In the genomic region with DNA sequence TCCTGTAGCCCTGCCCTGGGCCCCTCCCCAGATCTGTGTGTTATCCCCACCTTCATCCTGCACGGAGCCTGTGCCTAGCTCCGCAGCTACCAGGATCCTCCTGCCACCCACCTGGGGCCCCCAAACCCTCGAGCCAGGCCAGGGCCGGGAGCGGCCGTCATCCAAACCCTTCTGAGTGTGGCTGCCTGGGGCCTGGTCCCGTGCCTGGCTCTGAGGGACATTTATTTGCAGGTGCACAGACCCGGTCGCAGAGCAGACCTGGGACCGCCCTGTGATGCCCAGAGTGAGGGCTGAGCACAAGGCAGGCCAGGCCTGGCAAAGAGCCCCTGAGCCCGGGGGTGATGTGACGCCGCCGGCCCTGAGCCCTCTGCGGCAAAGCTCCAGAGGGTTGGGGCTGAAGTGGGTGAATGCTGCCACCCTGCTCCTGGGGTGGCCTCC, we compare ENCODE assay signal across 1 cellular context.
TF ChIP-seq lines count a peak whose summit lies in the region.

No MANE protein-coding gene starts in this region.

TF ChIP-seq in H1, 55 proteins besides CTCF, POLR2A, EP300 and RAD21:
- TF ChIP-seq CBX5 (IDR thresholded peaks at IDR 0.05; ENCODE audit: low read depth, low read length) (no peak), CREB1 (IDR thresholded peaks at IDR 0.05) (no peak), BRCA1 (IDR thresholded peaks at IDR 0.05; ENCODE audit: low read depth, low read length) (no peak), SUZ12 (IDR thresholded peaks at IDR 0.05; ENCODE audit: low read length) (no peak), SP4 (IDR thresholded peaks at IDR 0.05; ENCODE audit: low read length) (no peak), CHD1 (IDR thresholded peaks at IDR 0.05; ENCODE audit: low read depth, low read length) (no peak), KDM1A (IDR thresholded peaks at IDR 0.05; ENCODE audit: borderline replicate concordance, low read length) (no peak), RNF2 (IDR thresholded peaks at IDR 0.05; ENCODE audit: borderline replicate concordance, low read depth, low read length, missing control alignments, poor library complexity, severe bottlenecking) (no peak), EGR1 (IDR thresholded peaks at IDR 0.05; ENCODE audit: borderline replicate concordance, low read depth, low read length) (no peak), SIN3A (conservative IDR thresholded peaks at IDR 0.05 in 1 of 2, IDR thresholded peaks at IDR 0.05 in 1 of 2; ENCODE audit: low read depth in 1 of 2, low read length in 2 of 2) (no peak), RXRA (IDR thresholded peaks at IDR 0.05; ENCODE audit: insufficient read depth, low read depth, low read length) (no peak), CHD7 (IDR thresholded peaks at IDR 0.05; ENCODE audit: insufficient replicate concordance, low read length) (no peak), ZNF274 (IDR thresholded peaks at IDR 0.05; ENCODE audit: borderline replicate concordance, extremely low read depth, low read length) (no peak), EZH2 (IDR thresholded peaks at IDR 0.05; ENCODE audit: low read depth, low read length, severe bottlenecking) (no peak)
- TF ChIP-seq, protein P1, sequence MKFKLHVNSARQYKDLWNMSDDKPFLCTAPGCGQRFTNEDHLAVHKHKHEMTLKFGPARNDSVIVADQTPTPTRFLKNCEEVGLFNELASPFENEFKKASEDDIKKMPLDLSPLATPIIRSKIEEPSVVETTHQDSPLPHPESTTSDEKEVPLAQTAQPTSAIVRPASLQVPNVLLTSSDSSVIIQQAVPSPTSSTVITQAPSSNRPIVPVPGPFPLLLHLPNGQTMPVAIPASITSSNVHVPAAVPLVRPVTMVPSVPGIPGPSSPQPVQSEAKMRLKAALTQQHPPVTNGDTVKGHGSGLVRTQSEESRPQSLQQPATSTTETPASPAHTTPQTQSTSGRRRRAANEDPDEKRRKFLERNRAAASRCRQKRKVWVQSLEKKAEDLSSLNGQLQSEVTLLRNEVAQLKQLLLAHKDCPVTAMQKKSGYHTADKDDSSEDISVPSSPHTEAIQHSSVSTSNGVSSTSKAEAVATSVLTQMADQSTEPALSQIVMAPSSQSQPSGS (IDR thresholded peaks at IDR 0.05; ENCODE audit: low read length), result no peak
- TF ChIP-seq, protein P2, sequence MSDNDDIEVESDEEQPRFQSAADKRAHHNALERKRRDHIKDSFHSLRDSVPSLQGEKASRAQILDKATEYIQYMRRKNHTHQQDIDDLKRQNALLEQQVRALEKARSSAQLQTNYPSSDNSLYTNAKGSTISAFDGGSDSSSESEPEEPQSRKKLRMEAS (IDR thresholded peaks at IDR 0.05), result no peak
